1 cellular context compared by ENCODE assay signal in genomic region chr7:103657474-103657894, GRCh38.
A peak's percentile ranks its signal among the peaks of the same experiment; 100 is the strongest.
TF ChIP-seq lines count a peak whose summit lies in the region.

No MANE protein-coding gene starts in this region.

TF ChIP-seq in K562, 482 proteins besides CTCF, POLR2A, EP300 and RAD21 (continued from another document and continues in another):
- TF ChIP-seq MECOM (CRISPR knock-in tag; IDR thresholded peaks at IDR 0.05) (peak; percentile 93), CGGBP1 (CRISPR knock-in tag; IDR thresholded peaks at IDR 0.05) (no peak), PREB (CRISPR knock-in tag; IDR thresholded peaks at IDR 0.05) (no peak), NR2C1 (IDR thresholded peaks at IDR 0.05) (peak; percentile 70; the same call in 1 of the 2 replicates), NR2C1 (tag; IDR thresholded peaks at IDR 0.05) (peak; percentile 53; the same call in 1 of the 2 replicates), PRMT5 (CRISPR knock-in tag; IDR thresholded peaks at IDR 0.05) (no peak), ZNF24 (IDR thresholded peaks at IDR 0.05) (no peak), TAL1 (IDR thresholded peaks at IDR 0.05) (peak; percentile 95), GABPA (tag; conservative IDR thresholded peaks at IDR 0.05; ENCODE audit: low read depth) (peak; percentile 47; the same call in 1 of the 2 replicates), HMBOX1 (IDR thresholded peaks at IDR 0.05) (no peak), MYC (IDR thresholded peaks at IDR 0.05; ENCODE audit: low read depth, low read length) (peak; percentile 61), MYC (CRISPR knock-in tag; IDR thresholded peaks at IDR 0.05; ENCODE audit: borderline replicate concordance, low read depth) (no peak), DACH1 (IDR thresholded peaks at IDR 0.05; ENCODE audit: partially characterized antibody) (peak; percentile 64), BRCA1 (IDR thresholded peaks at IDR 0.05) (no peak), BRCA1 (CRISPR knock-in tag; IDR thresholded peaks at IDR 0.05) (no peak), KDM2B (CRISPR knock-in tag; IDR thresholded peaks at IDR 0.05) (no peak), ZNF589 (CRISPR knock-in tag; IDR thresholded peaks at IDR 0.05; ENCODE audit: low read depth) (peak; percentile 79; the same call in 1 of the 2 replicates), ZNF395 (CRISPR knock-in tag; IDR thresholded peaks at IDR 0.05) (no peak), SMARCE1 (IDR thresholded peaks at IDR 0.05) (peak; percentile 93), PTBP1 (IDR thresholded peaks at IDR 0.05; ENCODE audit: low read depth, low read length) (no peak), SUPT5H (IDR thresholded peaks at IDR 0.05) (no peak), AFF1 (IDR thresholded peaks at IDR 0.05; ENCODE audit: low read depth in 1 of 2, partially characterized antibody in 2 of 2) (peak in 1 of 2 experiments; percentile 62), JUND (IDR thresholded peaks at IDR 0.05; ENCODE audit: borderline replicate concordance, low read depth, low read length) (peak; percentile 80; the same call in 1 of the 2 replicates), JUND (tag; IDR thresholded peaks at IDR 0.05; ENCODE audit: borderline replicate concordance, low read depth, low read length) (no peak; the same call in 1 of the 3 replicates), SRF (CRISPR knock-in tag; IDR thresholded peaks at IDR 0.05) (peak in 1 of 2 experiments; percentile 90; a peak in 2 of 4 replicates), ARID3A (IDR thresholded peaks at IDR 0.05; ENCODE audit: borderline replicate concordance, low read depth, low read length) (peak; percentile 95), HNRNPLL (IDR thresholded peaks at IDR 0.05; ENCODE audit: low read depth, low read length, poor library complexity, severe bottlenecking) (no peak), NFE2 (IDR thresholded peaks at IDR 0.05; ENCODE audit: low read depth) (peak; percentile 50; the same call in 1 of the 2 replicates), ZNF592 (IDR thresholded peaks at IDR 0.05) (peak; percentile 34; the same call in 1 of the 2 replicates), HMGN3 (IDR thresholded peaks at IDR 0.05; ENCODE audit: borderline replicate concordance, extremely low read depth, insufficient read length, low read depth, low read length) (peak; percentile 66), ESRRA (IDR thresholded peaks at IDR 0.05; ENCODE audit: borderline replicate concordance, low read depth) (peak; percentile 69; the same call in 1 of the 2 replicates), DDX20 (tag; IDR thresholded peaks at IDR 0.05; ENCODE audit: low read depth) (no peak), CXXC5 (CRISPR knock-in tag; IDR thresholded peaks at IDR 0.05) (peak; percentile 78), ZNF76 (CRISPR knock-in tag; IDR thresholded peaks at IDR 0.05; ENCODE audit: borderline replicate concordance) (no peak), MTA1 (IDR thresholded peaks at IDR 0.05; ENCODE audit: borderline replicate concordance) (peak; percentile 92), ZHX1 (conservative IDR thresholded peaks at IDR 0.05; ENCODE audit: low read length) (no peak), CLOCK (CRISPR knock-in tag; IDR thresholded peaks at IDR 0.05; ENCODE audit: borderline replicate concordance) (0 out of 2 replicates have a peak, but pooled peaks have one; percentile 17), HDAC3 (IDR thresholded peaks at IDR 0.05; ENCODE audit: borderline replicate concordance, partially characterized antibody) (peak; percentile 92), TBL1XR1 (IDR thresholded peaks at IDR 0.05; ENCODE audit: low read length in 2 of 2) (peak in 1 of 2 experiments; percentile 93; a peak in 2 of 4 replicates), MEF2D (tag; conservative IDR thresholded peaks at IDR 0.05; ENCODE audit: low read depth) (peak; percentile 66; the same call in 1 of the 2 replicates), STAT5A (IDR thresholded peaks at IDR 0.05; ENCODE audit: borderline replicate concordance, low read length) (peak; percentile 95), TAF7 (tag; IDR thresholded peaks at IDR 0.05) (no peak)
